In the genomic region with DNA sequence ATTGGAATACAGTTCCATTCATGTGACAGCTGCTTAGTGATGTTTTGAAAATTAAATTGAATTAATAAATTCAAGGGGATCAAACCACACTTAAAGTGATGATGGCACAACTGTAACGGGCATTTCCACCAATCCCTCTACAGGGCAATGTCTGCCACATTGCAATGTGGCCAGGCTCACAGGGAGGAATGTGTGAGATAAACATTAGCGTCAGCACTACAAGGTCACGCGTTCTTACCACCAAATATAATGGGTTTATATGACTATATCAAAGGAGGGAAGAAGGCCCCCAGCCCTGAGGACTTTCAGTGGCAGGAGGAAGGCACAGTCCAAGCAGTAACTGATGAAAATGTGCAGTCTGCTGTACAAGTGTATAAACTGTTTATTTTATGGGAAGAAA, we compare ENCODE assay signal across 24 cellular contexts.
"Had no signal": no experiment of that assay in that cellular context is flagged by ENCODE, and none has a peak within 500 bp of the region (broad histone marks: within the 10 kb centered on the region; RNA-seq: fewer than 3 reads in every experiment).

No MANE protein-coding gene starts in this region.

- H3K4me1 ChIP-seq: colonic mucosa, foreskin keratinocyte, gastrocnemius medialis, heart right ventricle, left lung, lower lobe of right lung had no signal

- FAIRE-seq: endometrium, islet of Langerhans, keratinocyte had no signal

- H3K36me3 ChIP-seq: colonic mucosa, gastrocnemius medialis, heart right ventricle, left lung, lower lobe of right lung had no signal

- H3K27ac ChIP-seq: colonic mucosa, epithelial cell of prostate, foreskin keratinocyte, gastrocnemius medialis, heart right ventricle, left lung, lower lobe of right lung had no signal

- ATAC-seq: effector memory CD8-positive, alpha-beta T cell; esophagus mucosa; foreskin keratinocyte; gastrocnemius medialis; heart right ventricle; left cardiac atrium; left lung; left ventricle myocardium superior; lower lobe of right lung; mucosa of descending colon had no signal

- H3K4me3 ChIP-seq: colonic mucosa, gastrocnemius medialis, heart right ventricle, left lung, lower lobe of right lung, mucosa of descending colon had no signal

- DNase-seq: colonic mucosa; cortex of kidney; effector CD8-positive, alpha-beta T cell; effector memory CD8-positive, alpha-beta T cell; endodermal cell; erythroblast; foreskin keratinocyte; gastrocnemius medialis; glutamatergic neuron; head of caudate nucleus; heart right ventricle; hippocampal formation; left cardiac atrium; left lung; left ventricle myocardium superior; lower lobe of right lung; mesenchymal stem cell; mucosa of descending colon; naive B cell had no signal

- H3K9me3 ChIP-seq: colonic mucosa, gastrocnemius medialis, heart right ventricle, left lung, lower lobe of right lung, mucosa of descending colon had no signal

- H3K27me3 ChIP-seq: colonic mucosa, foreskin keratinocyte, gastrocnemius medialis, heart right ventricle, left lung had no signal
